In the genomic region with DNA sequence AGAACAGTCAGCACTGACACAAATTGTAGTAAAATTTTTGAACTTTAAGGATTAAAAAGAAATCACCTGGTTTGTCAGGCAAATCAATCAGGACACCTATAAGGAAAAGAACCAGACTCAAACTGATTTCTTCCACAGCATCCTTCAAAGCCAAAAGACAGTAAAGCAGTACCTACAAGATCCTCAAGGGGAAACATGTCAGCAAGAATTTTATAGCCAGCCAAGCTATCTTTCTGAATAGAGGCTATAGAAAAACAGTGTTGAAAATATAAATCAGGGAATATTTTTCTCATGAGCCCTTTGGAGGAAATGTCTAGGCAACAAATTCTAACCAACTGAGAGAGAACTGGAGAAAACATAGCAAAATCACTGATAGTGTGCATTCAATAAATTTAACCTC, we compare ENCODE assay signal across 2 cellular contexts.
TF ChIP-seq lines count a peak whose summit lies in the region.

No MANE protein-coding gene starts in this region.

TF ChIP-seq in GM23338, 12 proteins besides CTCF, POLR2A, EP300 and RAD21 (continued from another document):
- TF ChIP-seq ZNF462 (CRISPR knock-in tag; IDR thresholded peaks at IDR 0.05) (no peak), EZH2phosphoT487 (IDR thresholded peaks at IDR 0.05; ENCODE audit: unreplicated experiment) (no peak), ZNF114 (CRISPR knock-in tag; IDR thresholded peaks at IDR 0.05) (no peak), EZH2 (IDR thresholded peaks at IDR 0.05; ENCODE audit: low read depth, unreplicated experiment) (no peak), CREB1 (CRISPR knock-in tag; IDR thresholded peaks at IDR 0.05; ENCODE audit: low read depth) (no peak), REST (IDR thresholded peaks at IDR 0.05; ENCODE audit: unreplicated experiment) (no peak), STAT1 (IDR thresholded peaks at IDR 0.05; ENCODE audit: unreplicated experiment) (no peak), POLR2AphosphoS5 (IDR thresholded peaks at IDR 0.05; ENCODE audit: low read depth) (no peak), ZNF331 (CRISPR knock-in tag; IDR thresholded peaks at IDR 0.05; ENCODE audit: low read depth) (no peak)
- TF ChIP-seq, protein P1, sequence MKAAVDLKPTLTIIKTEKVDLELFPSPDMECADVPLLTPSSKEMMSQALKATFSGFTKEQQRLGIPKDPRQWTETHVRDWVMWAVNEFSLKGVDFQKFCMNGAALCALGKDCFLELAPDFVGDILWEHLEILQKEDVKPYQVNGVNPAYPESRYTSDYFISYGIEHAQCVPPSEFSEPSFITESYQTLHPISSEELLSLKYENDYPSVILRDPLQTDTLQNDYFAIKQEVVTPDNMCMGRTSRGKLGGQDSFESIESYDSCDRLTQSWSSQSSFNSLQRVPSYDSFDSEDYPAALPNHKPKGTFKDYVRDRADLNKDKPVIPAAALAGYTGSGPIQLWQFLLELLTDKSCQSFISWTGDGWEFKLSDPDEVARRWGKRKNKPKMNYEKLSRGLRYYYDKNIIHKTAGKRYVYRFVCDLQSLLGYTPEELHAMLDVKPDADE (IDR thresholded peaks at IDR 0.05): no peak

TF ChIP-seq in K562, 482 proteins besides CTCF, POLR2A, EP300 and RAD21 (continued from another document):
- TF ChIP-seq, protein P2, sequence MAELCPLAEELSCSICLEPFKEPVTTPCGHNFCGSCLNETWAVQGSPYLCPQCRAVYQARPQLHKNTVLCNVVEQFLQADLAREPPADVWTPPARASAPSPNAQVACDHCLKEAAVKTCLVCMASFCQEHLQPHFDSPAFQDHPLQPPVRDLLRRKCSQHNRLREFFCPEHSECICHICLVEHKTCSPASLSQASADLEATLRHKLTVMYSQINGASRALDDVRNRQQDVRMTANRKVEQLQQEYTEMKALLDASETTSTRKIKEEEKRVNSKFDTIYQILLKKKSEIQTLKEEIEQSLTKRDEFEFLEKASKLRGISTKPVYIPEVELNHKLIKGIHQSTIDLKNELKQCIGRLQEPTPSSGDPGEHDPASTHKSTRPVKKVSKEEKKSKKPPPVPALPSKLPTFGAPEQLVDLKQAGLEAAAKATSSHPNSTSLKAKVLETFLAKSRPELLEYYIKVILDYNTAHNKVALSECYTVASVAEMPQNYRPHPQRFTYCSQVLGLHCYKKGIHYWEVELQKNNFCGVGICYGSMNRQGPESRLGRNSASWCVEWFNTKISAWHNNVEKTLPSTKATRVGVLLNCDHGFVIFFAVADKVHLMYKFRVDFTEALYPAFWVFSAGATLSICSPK (IDR thresholded peaks at IDR 0.05; ENCODE audit: borderline replicate concordance): no peak
